1 cellular context compared by ENCODE assay signal in the genomic region with DNA sequence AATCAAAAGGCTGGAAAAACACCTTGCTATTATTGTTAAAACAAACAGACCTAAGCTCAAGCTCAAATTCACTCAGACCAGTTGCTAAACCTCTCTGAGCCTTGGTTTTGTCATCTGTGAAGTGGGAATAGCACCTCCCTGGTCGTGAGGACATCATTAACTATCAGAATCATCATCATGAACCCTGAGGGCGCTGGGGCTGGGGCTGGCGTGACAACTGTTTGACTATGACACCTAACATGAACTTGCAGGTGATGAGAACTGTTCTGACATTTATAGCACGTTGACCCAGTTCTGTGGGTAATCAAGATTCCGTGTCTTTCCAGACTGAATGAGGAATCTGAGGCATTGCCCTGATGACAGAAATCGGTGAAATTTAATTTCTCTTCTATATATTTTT.
TF ChIP-seq lines count a peak whose summit lies in the region.

No MANE protein-coding gene starts in this region.

TF ChIP-seq in K562, 482 proteins besides CTCF, POLR2A, EP300 and RAD21 (continued from another document):
- TF ChIP-seq RREB1 (CRISPR knock-in tag; IDR thresholded peaks at IDR 0.05) (no peak), ZNF121 (CRISPR knock-in tag; conservative IDR thresholded peaks at IDR 0.05) (no peak), NFXL1 (CRISPR knock-in tag; IDR thresholded peaks at IDR 0.05) (no peak), RBM25 (IDR thresholded peaks at IDR 0.05; ENCODE audit: low read depth, low read length, severe bottlenecking) (peak; percentile 7)
